Comparison of ENCODE assay signal across 1 cellular context in genomic region chr10:44997105-44997748, GRCh38.
TF ChIP-seq lines count a peak whose summit lies in the region.

No MANE protein-coding gene starts in this region.

TF ChIP-seq in endothelial cell of umbilical vein, 7 proteins besides CTCF, POLR2A, EP300 and RAD21 (continued from another document):
- no peak for TF ChIP-seq POLR2AphosphoS5 (IDR thresholded peaks at IDR 0.05; ENCODE audit: insufficient read depth, low read depth, low read length)
